In the genomic region with DNA sequence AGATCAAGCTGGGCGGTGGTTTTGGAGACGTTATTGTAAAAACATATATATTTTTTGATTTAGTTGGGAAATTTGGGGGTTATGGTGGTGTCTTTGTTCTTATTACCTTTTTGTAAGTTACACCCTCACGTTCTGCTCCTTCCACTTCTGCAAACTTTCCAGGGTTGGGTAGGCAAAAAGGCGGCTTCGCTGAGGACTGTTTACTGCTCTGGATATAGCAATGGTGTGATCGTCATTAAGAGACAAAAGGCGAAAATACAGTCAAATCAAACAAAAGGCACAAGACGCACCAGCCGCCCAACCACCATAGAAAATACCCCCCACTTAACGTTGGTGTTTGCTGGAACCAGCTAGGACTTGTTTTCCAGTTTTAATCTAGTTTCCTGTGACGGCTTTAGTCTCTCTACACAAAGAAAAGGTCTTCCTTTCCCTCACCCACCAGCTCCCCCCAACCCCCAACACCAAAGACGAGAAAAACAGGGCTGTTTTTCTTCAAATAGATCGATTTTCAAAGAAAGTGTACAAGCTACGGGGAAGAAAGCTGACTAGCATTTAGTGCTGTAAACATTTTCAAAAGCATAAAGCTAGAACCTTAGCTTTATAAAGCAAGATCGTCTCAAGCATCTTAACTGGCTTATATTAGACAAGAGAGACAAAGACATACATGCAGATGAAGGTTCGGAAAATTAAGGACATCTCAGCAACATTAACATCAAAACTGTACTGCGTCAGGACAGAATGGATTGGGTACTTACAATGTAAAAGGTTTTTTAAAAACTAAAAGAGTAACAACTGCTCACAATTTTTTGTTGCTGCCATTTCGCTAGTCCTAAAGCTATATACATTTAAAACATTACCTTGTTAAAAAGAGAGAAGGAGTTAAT, we compare ENCODE assay signal across 8 cellular contexts. TPM values are rescaled to one million over a fixed set of nuclear protein-coding genes. Genes with fewer than 3 reads are reported as not detected.
DNase-seq lines count a peak whose midpoint lies in the region; ATAC-seq and TF ChIP-seq lines count a peak whose summit lies in the region.

No MANE protein-coding gene starts in this region.

- H3K27ac ChIP-seq in upper lobe of right lung: peak overlapping the region; percentile 100

- peak overlapping the region; percentile 100 for H3K27ac Mint-ChIP-seq in mesothelial cell of epicardium

- TF ChIP-seq CTCF in mesothelial cell of epicardium (IDR thresholded peaks at IDR 0.05; ENCODE audit: unreplicated experiment): no peak
- TF ChIP-seq CTCF in upper lobe of right lung (IDR thresholded peaks at IDR 0.05): no peak

- H3K27me3 ChIP-seq in upper lobe of right lung: no peaks in the 10 kb centered on the region

- H3K36me3 Mint-ChIP-seq in mesothelial cell of epicardium: peaks cover 4% of the 10 kb centered on the region

- no peaks in the 10 kb centered on the region for H3K27me3 Mint-ChIP-seq in mesothelial cell of epicardium (ENCODE audit: low read depth)

- peaks cover 54% of the 10 kb centered on the region for H3K4me1 Mint-ChIP-seq in mesothelial cell of epicardium

- H3K4me1 ChIP-seq in upper lobe of right lung: peaks cover 41% of the 10 kb centered on the region

- H3K4me3 Mint-ChIP-seq in mesothelial cell of epicardium: peak overlapping the region; percentile 90

- H3K9me3 ChIP-seq in upper lobe of right lung: no peaks in the 10 kb centered on the region

- peak overlapping the region; percentile 71 for H3K4me3 ChIP-seq in upper lobe of right lung

- peaks cover 2% of the 10 kb centered on the region for H3K36me3 ChIP-seq in upper lobe of right lung

- DNase-seq in DMS53 (lab: John Stamatoyannopoulos, UW) (peak; percentile 90), MV-4-11 (lab: John Stamatoyannopoulos, UW) (peak; percentile 29), UCSD-AML1 (lab: John Stamatoyannopoulos, UW; ENCODE audit: unreplicated experiment) (peak; percentile 39), ecto neural progenitor cell (ENCODE audit: low spot score) (peak; percentile 74), mesothelial cell of epicardium (ENCODE audit: low spot score in 2 of 2, unreplicated experiment in 2 of 2) (no peak), upper lobe of right lung (no peak), AG08395 (ENCODE audit: low spot score) (no peak), NCI-H524 treated with DMSO at 0.1 percent for 48 hours (lab: John Stamatoyannopoulos, UW) (no peak)

- no peaks in the 10 kb centered on the region for H3K9me3 Mint-ChIP-seq in mesothelial cell of epicardium

- no peak for ATAC-seq in upper lobe of right lung

- intact Hi-C loops in upper lobe of right lung (cut with DNase I): no loop called here

RNA-seq across cellular contexts. Expression of a gene that starts 2.0 kb away (rescaled TPM):
- total RNA-seq in mesothelial cell of epicardium (26.5 to 27.2 TPM (median 26.8 TPM) in 3 replicates), upper lobe of right lung (18.4 TPM)

RNA-seq across cellular contexts. Expression of a gene that starts 8.4 kb away (rescaled TPM):
- total RNA-seq in mesothelial cell of epicardium: 33.0 to 37.8 TPM (median 33.8 TPM) in 3 replicates
- total RNA-seq in upper lobe of right lung: 41.0 TPM

RNA-seq across cellular contexts. Expression of a gene that starts 56.8 kb away (rescaled TPM):
- 0.16 TPM in 1 of 3 replicates, not detected in the others for total RNA-seq in mesothelial cell of epicardium
- total RNA-seq in upper lobe of right lung: 1.8 TPM

Comparison
In these comparisons a context has a peak if more than half of its experiments do, and no peak if none do; other contexts are left out.
1. DNase-seq: peak in DMS53 (single experiment), MV-4-11 (single experiment), UCSD-AML1 (single experiment) and ecto neural progenitor cell (single experiment); none in mesothelial cell of epicardium (0 of 2), upper lobe of right lung (single experiment), AG08395 (single experiment) and NCI-H524 treated with DMSO at 0.1 percent for 48 hours (single experiment).